In the genomic region with DNA sequence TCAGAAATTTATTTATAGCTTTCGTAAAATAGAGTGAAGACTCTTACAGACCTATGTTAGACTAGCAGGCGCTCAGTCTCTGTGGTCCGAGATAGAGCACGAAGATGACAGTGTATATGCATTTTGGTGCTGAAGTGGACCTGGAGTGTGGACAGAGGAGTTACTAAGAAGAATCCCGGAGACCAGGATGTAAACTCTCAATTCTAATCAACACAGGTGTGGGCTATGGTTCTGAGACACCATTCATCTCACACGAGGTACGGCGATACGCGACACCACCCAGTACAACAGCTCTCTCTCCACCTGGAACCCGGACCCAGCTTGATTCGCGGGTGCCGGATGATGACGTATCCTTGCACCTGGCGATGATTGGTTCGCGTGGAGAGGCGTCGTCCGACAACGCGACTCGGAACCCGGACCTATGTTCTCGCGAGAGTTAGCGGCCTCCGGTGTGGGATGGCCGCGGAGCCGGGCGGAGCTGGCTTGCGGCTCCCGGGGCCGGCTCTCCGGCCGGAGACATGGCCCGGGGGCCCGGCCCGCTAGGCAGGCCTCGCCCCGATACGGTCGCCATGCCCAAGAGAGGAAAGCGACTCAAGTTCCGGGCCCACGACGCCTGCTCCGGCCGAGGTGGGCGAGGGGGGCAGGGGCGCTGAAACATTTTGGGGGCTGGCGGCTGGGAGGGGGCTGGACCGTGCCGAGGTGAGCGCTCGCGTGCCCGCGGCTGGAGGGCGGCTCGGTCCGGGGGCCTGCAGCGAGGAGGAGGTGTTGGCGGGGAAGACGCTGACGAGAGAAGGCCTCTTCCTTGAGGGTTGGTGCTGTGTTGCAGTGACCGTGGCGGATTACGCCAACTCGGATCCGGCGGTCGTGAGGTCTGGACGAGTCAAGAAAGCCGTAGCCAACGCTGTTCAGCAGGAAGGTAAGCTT, we compare ENCODE assay signal across 1 cellular context.
TF ChIP-seq lines count a peak whose summit lies in the region.

TMEM183A (plus strand) TSS at position 427 of the 924 bp plus-strand sequence; CDS start at position 519, 92 bp downstream.

TF ChIP-seq in GM23338, 12 proteins besides CTCF, POLR2A, EP300 and RAD21:
- TF ChIP-seq POLR2AphosphoS5 (IDR thresholded peaks at IDR 0.05; ENCODE audit: low read depth) (peak; percentile 98), NANOG (IDR thresholded peaks at IDR 0.05; ENCODE audit: borderline replicate concordance) (no peak), CREB1 (CRISPR knock-in tag; IDR thresholded peaks at IDR 0.05; ENCODE audit: low read depth) (peak; percentile 98), ZNF114 (CRISPR knock-in tag; IDR thresholded peaks at IDR 0.05) (no peak), STAT1 (IDR thresholded peaks at IDR 0.05; ENCODE audit: unreplicated experiment) (no peak), EZH2 (IDR thresholded peaks at IDR 0.05; ENCODE audit: low read depth, unreplicated experiment) (no peak), ZNF331 (CRISPR knock-in tag; IDR thresholded peaks at IDR 0.05; ENCODE audit: low read depth) (no peak), EZH2phosphoT487 (IDR thresholded peaks at IDR 0.05; ENCODE audit: unreplicated experiment) (no peak), JUNB (IDR thresholded peaks at IDR 0.05; ENCODE audit: unreplicated experiment) (no peak)
- TF ChIP-seq, protein P1, sequence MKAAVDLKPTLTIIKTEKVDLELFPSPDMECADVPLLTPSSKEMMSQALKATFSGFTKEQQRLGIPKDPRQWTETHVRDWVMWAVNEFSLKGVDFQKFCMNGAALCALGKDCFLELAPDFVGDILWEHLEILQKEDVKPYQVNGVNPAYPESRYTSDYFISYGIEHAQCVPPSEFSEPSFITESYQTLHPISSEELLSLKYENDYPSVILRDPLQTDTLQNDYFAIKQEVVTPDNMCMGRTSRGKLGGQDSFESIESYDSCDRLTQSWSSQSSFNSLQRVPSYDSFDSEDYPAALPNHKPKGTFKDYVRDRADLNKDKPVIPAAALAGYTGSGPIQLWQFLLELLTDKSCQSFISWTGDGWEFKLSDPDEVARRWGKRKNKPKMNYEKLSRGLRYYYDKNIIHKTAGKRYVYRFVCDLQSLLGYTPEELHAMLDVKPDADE (IDR thresholded peaks at IDR 0.05) = peak; percentile 83
- TF ChIP-seq, protein P2, sequence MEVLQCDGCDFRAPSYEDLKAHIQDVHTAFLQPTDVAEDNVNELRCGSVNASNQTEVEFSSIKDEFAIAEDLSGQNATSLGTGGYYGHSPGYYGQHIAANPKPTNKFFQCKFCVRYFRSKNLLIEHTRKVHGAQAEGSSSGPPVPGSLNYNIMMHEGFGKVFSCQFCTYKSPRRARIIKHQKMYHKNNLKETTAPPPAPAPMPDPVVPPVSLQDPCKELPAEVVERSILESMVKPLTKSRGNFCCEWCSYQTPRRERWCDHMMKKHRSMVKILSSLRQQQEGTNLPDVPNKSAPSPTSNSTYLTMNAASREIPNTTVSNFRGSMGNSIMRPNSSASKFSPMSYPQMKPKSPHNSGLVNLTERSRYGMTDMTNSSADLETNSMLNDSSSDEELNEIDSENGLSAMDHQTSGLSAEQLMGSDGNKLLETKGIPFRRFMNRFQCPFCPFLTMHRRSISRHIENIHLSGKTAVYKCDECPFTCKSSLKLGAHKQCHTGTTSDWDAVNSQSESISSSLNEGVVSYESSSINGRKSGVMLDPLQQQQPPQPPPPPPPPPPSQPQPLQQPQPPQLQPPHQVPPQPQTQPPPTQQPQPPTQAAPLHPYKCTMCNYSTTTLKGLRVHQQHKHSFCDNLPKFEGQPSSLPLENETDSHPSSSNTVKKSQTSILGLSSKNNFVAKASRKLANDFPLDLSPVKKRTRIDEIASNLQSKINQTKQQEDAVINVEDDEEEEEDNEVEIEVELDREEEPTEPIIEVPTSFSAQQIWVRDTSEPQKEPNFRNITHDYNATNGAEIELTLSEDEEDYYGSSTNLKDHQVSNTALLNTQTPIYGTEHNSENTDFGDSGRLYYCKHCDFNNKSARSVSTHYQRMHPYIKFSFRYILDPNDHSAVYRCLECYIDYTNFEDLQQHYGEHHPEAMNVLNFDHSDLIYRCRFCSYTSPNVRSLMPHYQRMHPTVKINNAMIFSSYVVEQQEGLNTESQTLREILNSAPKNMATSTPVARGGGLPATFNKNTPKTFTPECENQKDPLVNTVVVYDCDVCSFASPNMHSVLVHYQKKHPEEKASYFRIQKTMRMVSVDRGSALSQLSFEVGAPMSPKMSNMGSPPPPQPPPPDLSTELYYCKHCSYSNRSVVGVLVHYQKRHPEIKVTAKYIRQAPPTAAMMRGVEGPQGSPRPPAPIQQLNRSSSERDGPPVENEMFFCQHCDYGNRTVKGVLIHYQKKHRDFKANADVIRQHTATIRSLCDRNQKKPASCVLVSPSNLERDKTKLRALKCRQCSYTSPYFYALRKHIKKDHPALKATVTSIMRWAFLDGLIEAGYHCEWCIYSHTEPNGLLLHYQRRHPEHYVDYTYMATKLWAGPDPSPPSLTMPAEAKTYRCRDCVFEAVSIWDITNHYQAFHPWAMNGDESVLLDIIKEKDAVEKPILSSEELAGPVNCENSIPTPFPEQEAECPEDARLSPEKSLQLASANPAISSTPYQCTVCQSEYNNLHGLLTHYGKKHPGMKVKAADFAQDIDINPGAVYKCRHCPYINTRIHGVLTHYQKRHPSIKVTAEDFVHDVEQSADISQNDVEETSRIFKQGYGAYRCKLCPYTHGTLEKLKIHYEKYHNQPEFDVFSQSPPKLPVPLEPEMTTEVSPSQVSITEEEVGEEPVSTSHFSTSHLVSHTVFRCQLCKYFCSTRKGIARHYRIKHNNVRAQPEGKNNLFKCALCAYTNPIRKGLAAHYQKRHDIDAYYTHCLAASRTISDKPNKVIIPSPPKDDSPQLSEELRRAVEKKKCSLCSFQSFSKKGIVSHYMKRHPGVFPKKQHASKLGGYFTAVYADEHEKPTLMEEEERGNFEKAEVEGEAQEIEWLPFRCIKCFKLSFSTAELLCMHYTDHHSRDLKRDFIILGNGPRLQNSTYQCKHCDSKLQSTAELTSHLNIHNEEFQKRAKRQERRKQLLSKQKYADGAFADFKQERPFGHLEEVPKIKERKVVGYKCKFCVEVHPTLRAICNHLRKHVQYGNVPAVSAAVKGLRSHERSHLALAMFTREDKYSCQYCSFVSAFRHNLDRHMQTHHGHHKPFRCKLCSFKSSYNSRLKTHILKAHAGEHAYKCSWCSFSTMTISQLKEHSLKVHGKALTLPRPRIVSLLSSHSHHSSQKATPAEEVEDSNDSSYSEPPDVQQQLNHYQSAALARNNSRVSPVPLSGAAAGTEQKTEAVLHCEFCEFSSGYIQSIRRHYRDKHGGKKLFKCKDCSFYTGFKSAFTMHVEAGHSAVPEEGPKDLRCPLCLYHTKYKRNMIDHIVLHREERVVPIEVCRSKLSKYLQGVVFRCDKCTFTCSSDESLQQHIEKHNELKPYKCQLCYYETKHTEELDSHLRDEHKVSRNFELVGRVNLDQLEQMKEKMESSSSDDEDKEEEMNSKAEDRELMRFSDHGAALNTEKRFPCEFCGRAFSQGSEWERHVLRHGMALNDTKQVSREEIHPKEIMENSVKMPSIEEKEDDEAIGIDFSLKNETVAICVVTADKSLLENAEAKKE (CRISPR knock-in tag; IDR thresholded peaks at IDR 0.05) = no peak
- TF ChIP-seq, protein P3, sequence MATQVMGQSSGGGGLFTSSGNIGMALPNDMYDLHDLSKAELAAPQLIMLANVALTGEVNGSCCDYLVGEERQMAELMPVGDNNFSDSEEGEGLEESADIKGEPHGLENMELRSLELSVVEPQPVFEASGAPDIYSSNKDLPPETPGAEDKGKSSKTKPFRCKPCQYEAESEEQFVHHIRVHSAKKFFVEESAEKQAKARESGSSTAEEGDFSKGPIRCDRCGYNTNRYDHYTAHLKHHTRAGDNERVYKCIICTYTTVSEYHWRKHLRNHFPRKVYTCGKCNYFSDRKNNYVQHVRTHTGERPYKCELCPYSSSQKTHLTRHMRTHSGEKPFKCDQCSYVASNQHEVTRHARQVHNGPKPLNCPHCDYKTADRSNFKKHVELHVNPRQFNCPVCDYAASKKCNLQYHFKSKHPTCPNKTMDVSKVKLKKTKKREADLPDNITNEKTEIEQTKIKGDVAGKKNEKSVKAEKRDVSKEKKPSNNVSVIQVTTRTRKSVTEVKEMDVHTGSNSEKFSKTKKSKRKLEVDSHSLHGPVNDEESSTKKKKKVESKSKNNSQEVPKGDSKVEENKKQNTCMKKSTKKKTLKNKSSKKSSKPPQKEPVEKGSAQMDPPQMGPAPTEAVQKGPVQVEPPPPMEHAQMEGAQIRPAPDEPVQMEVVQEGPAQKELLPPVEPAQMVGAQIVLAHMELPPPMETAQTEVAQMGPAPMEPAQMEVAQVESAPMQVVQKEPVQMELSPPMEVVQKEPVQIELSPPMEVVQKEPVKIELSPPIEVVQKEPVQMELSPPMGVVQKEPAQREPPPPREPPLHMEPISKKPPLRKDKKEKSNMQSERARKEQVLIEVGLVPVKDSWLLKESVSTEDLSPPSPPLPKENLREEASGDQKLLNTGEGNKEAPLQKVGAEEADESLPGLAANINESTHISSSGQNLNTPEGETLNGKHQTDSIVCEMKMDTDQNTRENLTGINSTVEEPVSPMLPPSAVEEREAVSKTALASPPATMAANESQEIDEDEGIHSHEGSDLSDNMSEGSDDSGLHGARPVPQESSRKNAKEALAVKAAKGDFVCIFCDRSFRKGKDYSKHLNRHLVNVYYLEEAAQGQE (IDR thresholded peaks at IDR 0.05; ENCODE audit: unreplicated experiment) = no peak
